21 cellular contexts compared by ENCODE assay signal in the genomic region with DNA sequence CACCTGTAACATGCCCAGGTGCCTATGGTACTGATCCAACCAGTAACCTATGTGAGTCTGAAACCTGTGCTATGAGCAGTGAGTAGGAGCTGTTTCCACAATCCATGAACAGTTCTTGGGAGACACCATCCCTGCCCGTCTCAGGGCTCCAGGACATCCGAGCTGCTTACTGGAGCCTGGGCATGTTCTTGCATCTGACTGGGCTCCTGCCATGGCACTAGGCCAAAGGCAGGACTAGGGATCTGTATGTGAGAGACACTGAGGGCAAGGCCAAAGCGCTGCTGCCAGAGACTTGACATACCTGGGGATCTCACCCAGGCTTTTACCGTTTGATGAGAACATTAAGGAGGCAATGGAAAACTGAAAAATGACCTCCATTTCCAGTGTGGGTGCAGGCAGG.
"Had no signal": no experiment of that assay in that cellular context is flagged by ENCODE, and none has a peak within 500 bp of the region (broad histone marks: within the 10 kb centered on the region; RNA-seq: fewer than 3 reads in every experiment).

No MANE protein-coding gene starts in this region.

- H3K27ac Mint-ChIP-seq: activated CD4-positive, alpha-beta T cell treated with anti-CD3 and anti-CD28 coated beads for 36 hours; activated CD8-positive, alpha-beta T cell treated with anti-CD3 and anti-CD28 coated beads for 36 hours; activated naive CD4-positive, alpha-beta T cell treated with anti-CD3 and anti-CD28 coated beads, Interleukin-2, amount 10 ng/mL, durations not matched to agents 7 days and 5 days; activated T-helper 17 cell treated with anti-CD3 and anti-CD28 coated beads, Interleukin-2, amount 50 U/mL, for 72 hours; immature natural killer cell; natural killer cell; progenitor cell of endocrine pancreas; WTC11 had no signal

- H3K9me3 Mint-ChIP-seq: activated CD8-positive, alpha-beta T cell treated with anti-CD3 and anti-CD28 coated beads for 36 hours; activated naive CD4-positive, alpha-beta T cell treated with anti-CD3 and anti-CD28 coated beads, Interleukin-2, amount 10 ng/mL, durations not matched to agents 7 days and 5 days; activated T-helper 17 cell treated with anti-CD3 and anti-CD28 coated beads, Interleukin-2, amount 50 U/mL, for 72 hours; natural killer cell; WTC11 had no signal

- H3K4me1 Mint-ChIP-seq: activated naive CD4-positive, alpha-beta T cell treated with anti-CD3 and anti-CD28 coated beads, Interleukin-2, amount 10 ng/mL, durations not matched to agents 7 days and 5 days; activated T-helper 17 cell treated with anti-CD3 and anti-CD28 coated beads, Interleukin-2, amount 50 U/mL, for 72 hours; immature natural killer cell; natural killer cell had no signal

- H3K36me3 Mint-ChIP-seq: natural killer cell had no signal

- H3K27me3 Mint-ChIP-seq: activated CD4-positive, alpha-beta T cell treated with anti-CD3 and anti-CD28 coated beads for 36 hours; activated CD8-positive, alpha-beta T cell treated with anti-CD3 and anti-CD28 coated beads for 36 hours; activated naive CD4-positive, alpha-beta T cell treated with anti-CD3 and anti-CD28 coated beads, Interleukin-2, amount 10 ng/mL, durations not matched to agents 7 days and 5 days; activated T-helper 17 cell treated with anti-CD3 and anti-CD28 coated beads, Interleukin-2, amount 50 U/mL, for 72 hours; progenitor cell of endocrine pancreas had no signal

- DNase-seq: activated CD4-positive, alpha-beta T cell treated with anti-CD3 and anti-CD28 coated beads for 36 hours; activated CD8-positive, alpha-beta T cell treated with anti-CD3 and anti-CD28 coated beads for 36 hours; activated naive CD4-positive, alpha-beta T cell treated with anti-CD3 and anti-CD28 coated beads, Interleukin-2, amount 10 ng/mL, durations not matched to agents 7 days and 5 days; activated T-cell treated with anti-CD3 and anti-CD28 coated beads, Interleukin-2, amount 50 U/mL, for 1 hour; amygdala; dermis blood vessel endothelial cell; effector CD8-positive, alpha-beta T cell; glutamatergic neuron; immature natural killer cell; kidney glomerular epithelial cell; left lung; mammary epithelial cell; midbrain; natural killer cell; retina; stimulated activated CD4-positive, alpha-beta T cell treated with anti-CD3 and anti-CD28 coated beads, Interleukin-2, amount 100 ng/mL, for 48 hours; stimulated activated naive CD4-positive, alpha-beta T cell treated with Interleukin-2 at 50 U/mL for 16 hours; T-helper 9 cell had no signal

- H3K4me3 Mint-ChIP-seq: activated CD4-positive, alpha-beta T cell treated with anti-CD3 and anti-CD28 coated beads for 36 hours; activated CD8-positive, alpha-beta T cell treated with anti-CD3 and anti-CD28 coated beads for 36 hours; activated naive CD4-positive, alpha-beta T cell treated with anti-CD3 and anti-CD28 coated beads, Interleukin-2, amount 10 ng/mL, durations not matched to agents 7 days and 5 days; activated T-helper 17 cell treated with anti-CD3 and anti-CD28 coated beads, Interleukin-2, amount 50 U/mL, for 72 hours; immature natural killer cell; natural killer cell; WTC11 had no signal

- ATAC-seq: activated CD8-positive, alpha-beta T cell treated with anti-CD3 and anti-CD28 coated beads for 36 hours; activated T-helper 17 cell treated with anti-CD3 and anti-CD28 coated beads, Interleukin-2, amount 50 U/mL, for 72 hours; left lung; natural killer cell; WTC11 had no signal
